Comparison of ENCODE assay signal across 15 cellular contexts in the genomic region with DNA sequence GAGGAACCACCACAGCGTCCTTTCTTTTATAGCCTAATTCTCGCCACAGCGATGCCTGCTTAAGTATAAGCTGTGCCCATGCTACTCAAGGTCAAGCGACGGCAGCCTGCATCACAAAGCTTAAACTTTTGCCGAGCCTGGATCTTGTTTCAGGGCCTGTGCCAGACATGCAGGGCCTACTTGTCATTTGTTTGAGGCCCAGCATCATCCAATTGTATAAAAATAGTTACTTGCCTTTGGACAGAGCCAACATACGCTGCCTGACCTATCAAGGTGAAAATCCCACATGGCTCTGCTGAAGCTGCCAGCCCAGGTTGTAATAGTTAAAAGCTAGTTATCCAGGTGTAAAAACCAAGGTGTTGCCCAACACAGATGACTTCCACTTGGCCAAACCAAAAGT.
DNase-seq lines count a peak whose midpoint lies in the region; ATAC-seq and TF ChIP-seq lines count a peak whose summit lies in the region.
"Had no signal": no experiment of that assay in that cellular context is flagged by ENCODE, and none has a peak within 500 bp of the region (broad histone marks: within the 10 kb centered on the region; RNA-seq: fewer than 3 reads in every experiment).

No MANE protein-coding gene starts in this region.

- H3K4me1 Mint-ChIP-seq in CD8-positive, alpha-beta memory T cell = peaks cover 58 to 81% (median 74%) of the 10 kb centered on the region in 3 donors

- no peak for DNase-seq in CD8-positive, alpha-beta memory T cell
- peak; percentile 71 for DNase-seq in Right ventricle myocardium superior
- peak; percentile 25 for DNase-seq in osteoblast (ENCODE audit: insufficient read length, low spot score, missing footprints)
- no peak for DNase-seq in mesendoderm
- no peak for DNase-seq in AG20443 (ENCODE audit: low spot score)
- DNase-seq: effector CD4-positive, alpha-beta T cell; hypothalamus; NCI-H2081 treated with DMSO at 0.1 percent for 48 hours; NCI-H526; SK-N-SH had no signal

- no peak overlapping the region for H3K4me3 ChIP-seq in CD8-positive, alpha-beta memory T cell (ENCODE audit: low read length)
- H3K4me3 ChIP-seq in OCI-LY1 (ENCODE audit: low read depth, low read length, poor library complexity, severe bottlenecking) (no peak overlapping the region), osteoblast (ENCODE audit: insufficient read depth, low read length) (no peak overlapping the region), mesendoderm (ENCODE audit: low read length) (no peak overlapping the region)
- H3K4me3 ChIP-seq: suprapubic skin had no signal

- peaks cover 15% of the 10 kb centered on the region; the same call in 1 of the 2 replicates for H3F3A ChIP-seq in OCI-LY1 (ENCODE audit: insufficient read depth, low read length)

- H3K9ac ChIP-seq in OCI-LY1 (ENCODE audit: low read length) (no peak overlapping the region), mesendoderm (ENCODE audit: low read length) (no peak overlapping the region)
- H3K9ac ChIP-seq: SK-N-SH had no signal

- H3K4me2 ChIP-seq in OCI-LY1 (ENCODE audit: low read length) (peak overlapping the region; percentile 13; the same call in 1 of the 2 replicates), osteoblast (ENCODE audit: insufficient read depth, low read length) (no peak overlapping the region), mesendoderm (ENCODE audit: low read length) (no peak overlapping the region)

- no peak overlapping the region for H2AFZ ChIP-seq in OCI-LY1 (ENCODE audit: low read length)
- no peak overlapping the region for H2AFZ ChIP-seq in osteoblast (ENCODE audit: low read length)

- no peaks in the 10 kb centered on the region for H3K9me2 ChIP-seq in OCI-LY1 (ENCODE audit: low read depth, low read length)
- H3K9me2 ChIP-seq: SK-N-SH had no signal

- no peaks in the 10 kb centered on the region for H3K9me3 ChIP-seq in CD8-positive, alpha-beta memory T cell (ENCODE audit: low read length)
- H3K9me3 ChIP-seq in OCI-LY1 (ENCODE audit: low read length) (no peaks in the 10 kb centered on the region), osteoblast (ENCODE audit: low read depth, low read length) (no peaks in the 10 kb centered on the region)
- H3K9me3 ChIP-seq: SK-N-SH, suprapubic skin had no signal

- no peak overlapping the region for H3K4ac ChIP-seq in mesendoderm (ENCODE audit: low read depth, low read length)

- no peak overlapping the region for H2BK120ac ChIP-seq in mesendoderm (ENCODE audit: low read depth, low read length)

- CTCF ChIA-PET in CD8-positive, alpha-beta memory T cell (lab: Charles Lee) = interaction anchor here (1.0 to 6.2 kb wide), 23 partner anchors 8 to 235 kb away, joined by 3 to 133 read pairs (median 6); a partner anchor contains a TSS

- H3K36me3 ChIP-seq in CD8-positive, alpha-beta memory T cell (ENCODE audit: insufficient read depth, low read length) = no peaks in the 10 kb centered on the region
- H3K36me3 ChIP-seq in OCI-LY1 (ENCODE audit: insufficient read depth, low read length) = peaks cover 72% of the 10 kb centered on the region
- no peaks in the 10 kb centered on the region for H3K36me3 ChIP-seq in osteoblast (ENCODE audit: insufficient read depth, low read length)
- no peaks in the 10 kb centered on the region for H3K36me3 ChIP-seq in mesendoderm (ENCODE audit: control insufficient read depth, insufficient read depth, low read length)
- H3K36me3 ChIP-seq: suprapubic skin had no signal

- no peaks in the 10 kb centered on the region for H3K27me3 Mint-ChIP-seq in CD8-positive, alpha-beta memory T cell
- H3K27me3 Mint-ChIP-seq: progenitor cell of endocrine pancreas had no signal

- no peak overlapping the region for H2BK15ac ChIP-seq in mesendoderm (replicated peaks; ENCODE audit: low read depth)

- H4K8ac ChIP-seq in mesendoderm (ENCODE audit: low read depth, low read length) = no peak overlapping the region

- H3K9me3 Mint-ChIP-seq in CD8-positive, alpha-beta memory T cell = no peaks in the 10 kb centered on the region

- POLR2A ChIA-PET in CD8-positive, alpha-beta memory T cell (lab: Charles Lee) = interaction anchor here (1.0 to 2.1 kb wide), 3 partner anchors 59 to 107 kb away, joined by 3 to 16 read pairs (median 6); a partner anchor contains a TSS

- H3K36me3 Mint-ChIP-seq in CD8-positive, alpha-beta memory T cell = peaks cover 0 to 33% (median 5%) of the 10 kb centered on the region in 3 donors

- peaks cover 5% of the 10 kb centered on the region for H3K79me1 ChIP-seq in mesendoderm (ENCODE audit: low read length)

- peaks cover 28% of the 10 kb centered on the region for H3K4me1 ChIP-seq in CD8-positive, alpha-beta memory T cell (ENCODE audit: insufficient read depth, low read length)
- H3K4me1 ChIP-seq in OCI-LY1 (ENCODE audit: insufficient read depth, low read length, severe bottlenecking) (peaks cover 100% of the 10 kb centered on the region), osteoblast (ENCODE audit: insufficient read depth, low read length) (peaks cover 9% of the 10 kb centered on the region), mesendoderm (ENCODE audit: control insufficient read depth, low read depth, low read length) (no peaks in the 10 kb centered on the region)

- H2AK5ac ChIP-seq in mesendoderm (ENCODE audit: low read length) = no peak overlapping the region

- H3K27ac Mint-ChIP-seq in CD8-positive, alpha-beta memory T cell = peak overlapping the region; percentile 21 to 90 (median 51)
- H3K27ac Mint-ChIP-seq: progenitor cell of endocrine pancreas had no signal

- no peak overlapping the region for H2BK5ac ChIP-seq in mesendoderm (ENCODE audit: low read length)

- no peak overlapping the region for H4K5ac ChIP-seq in mesendoderm (ENCODE audit: low read length)

- H3K4me3 Mint-ChIP-seq in CD8-positive, alpha-beta memory T cell = no peak overlapping the region

- H4K20me1 ChIP-seq in OCI-LY1 (ENCODE audit: insufficient read depth, low read length) (0 out of 2 replicates have a peak, but pooled peaks cover 2% of the 10 kb centered on the region), osteoblast (ENCODE audit: insufficient read depth, low read length) (peaks cover 6% of the 10 kb centered on the region)

- intact Hi-C loops in Right ventricle myocardium superior (cut with DNase I) = loop anchor here (5.0 kb wide), 1 partner anchor 106 kb away; a partner anchor contains a TSS

- H3K56ac ChIP-seq in mesendoderm (ENCODE audit: low read length) = no peak overlapping the region

- H3K27ac ChIP-seq in CD8-positive, alpha-beta memory T cell (ENCODE audit: low read depth, low read length) = no peak overlapping the region
- H3K27ac ChIP-seq in OCI-LY1 (ENCODE audit: low read depth, low read length, poor library complexity, severe bottlenecking) (peak overlapping the region; percentile 92), osteoblast (ENCODE audit: low read depth, low read length) (no peak overlapping the region), mesendoderm (ENCODE audit: low read depth, low read length) (no peak overlapping the region)
- H3K27ac ChIP-seq: C4-2B, suprapubic skin had no signal

- ATAC-seq in Right ventricle myocardium superior (ENCODE audit: poor library complexity) (peak; percentile 90), HG03135 (IDR thresholded peaks at IDR 0.05; ENCODE audit: unreplicated experiment) (no peak)

- WGBS in mesendoderm (ENCODE audit: extremely low coverage, insufficient coverage, low lambda C conversion rate) = no CpG with 5 or more reads among the region's 7 CpGs

- H3K23ac ChIP-seq in mesendoderm (ENCODE audit: low read length) = no peak overlapping the region

- H3K27me3 ChIP-seq in CD8-positive, alpha-beta memory T cell (ENCODE audit: insufficient read depth, low read length, poor library complexity, severe bottlenecking) = no peaks in the 10 kb centered on the region
- no peaks in the 10 kb centered on the region for H3K27me3 ChIP-seq in OCI-LY1 (ENCODE audit: insufficient read depth, low read length)
- no peaks in the 10 kb centered on the region for H3K27me3 ChIP-seq in osteoblast (ENCODE audit: insufficient read depth, low read length)
- no peaks in the 10 kb centered on the region for H3K27me3 ChIP-seq in mesendoderm (ENCODE audit: insufficient read depth, low read length, poor library complexity)
- H3K27me3 ChIP-seq: suprapubic skin had no signal

- H3K79me2 ChIP-seq in OCI-LY1 (ENCODE audit: insufficient read depth, low read length) = peaks cover 35% of the 10 kb centered on the region
- no peaks in the 10 kb centered on the region for H3K79me2 ChIP-seq in osteoblast (ENCODE audit: insufficient read depth, low read length)
- H3K79me2 ChIP-seq in mesendoderm (ENCODE audit: control insufficient read depth, insufficient read depth, low read length) = no peaks in the 10 kb centered on the region

- no peak for TF ChIP-seq CTCF in OCI-LY1 (IDR thresholded peaks at IDR 0.05; ENCODE audit: low read length)
- TF ChIP-seq CTCF in osteoblast (IDR thresholded peaks at IDR 0.05; ENCODE audit: extremely low read depth, low read depth, low read length) = no peak

- no peak overlapping the region for H3K18ac ChIP-seq in mesendoderm (ENCODE audit: low read length)

Comparison
In these comparisons a context has a peak if more than half of its experiments do, and no peak if none do; other contexts are left out.
1. DNase-seq: peak in Right ventricle myocardium superior (single experiment) and osteoblast (single experiment); none in CD8-positive, alpha-beta memory T cell (0 of 5), mesendoderm (single experiment) and AG20443 (single experiment).